In genomic region chr11:120212259-120212888, GRCh38 we compare ENCODE assay signal across 8 cellular contexts. TPM values are rescaled to one million over a fixed set of nuclear protein-coding genes. Genes with fewer than 3 reads are reported as not detected.
DNase-seq lines count a peak whose midpoint lies in the region; ATAC-seq, FAIRE-seq and TF ChIP-seq lines count a peak whose summit lies in the region.

No MANE protein-coding gene starts in this region.

- no peaks in the 10 kb centered on the region for H3K9me1 ChIP-seq in K562 (ENCODE audit: control insufficient read depth, insufficient read depth, low read length)

- FAIRE-seq in K562 (lab: Jason Lieb, UNC): no peak

- POLR2A ChIA-PET in K562 (lab: Yijun Ruan, JAX): interaction anchor here (0.5 to 1.1 kb wide), 5 partner anchors 16 to 127 kb away, joined by 3 to 8 read pairs (median 4); no protein-coding TSS in a partner anchor
- POLR2A ChIA-PET in activated CD4-positive, alpha-beta memory T cell treated with anti-CD3 and anti-CD28 coated beads for 36 hours (lab: Charles Lee): no interaction called here

- ATAC-seq in K562 (peak; percentile 6; the same call in 1 of the 3 replicates), GM21619 (IDR thresholded peaks at IDR 0.05; ENCODE audit: unreplicated experiment) (no peak), GM18520 (IDR thresholded peaks at IDR 0.05; ENCODE audit: unreplicated experiment) (no peak)

- H3K27me3 Mint-ChIP-seq in activated CD4-positive, alpha-beta memory T cell treated with anti-CD3 and anti-CD28 coated beads for 36 hours: peaks cover 27% of the 10 kb centered on the region

- no peaks in the 10 kb centered on the region for H3K9me3 Mint-ChIP-seq in activated CD4-positive, alpha-beta memory T cell treated with anti-CD3 and anti-CD28 coated beads for 36 hours

- H3K27ac Mint-ChIP-seq in activated CD4-positive, alpha-beta memory T cell treated with anti-CD3 and anti-CD28 coated beads for 36 hours: no peak overlapping the region

- TF ChIP-seq CTCF in K562 (IDR thresholded peaks at IDR 0.05 in 2 of 3, conservative IDR thresholded peaks at IDR 0.05 in 1 of 3; ENCODE audit: insufficient read depth in 2 of 3, low read depth in 1 of 3, low read length in 3 of 3): no peak
- no peak for TF ChIP-seq CTCF in kidney epithelial cell (IDR thresholded peaks at IDR 0.05; ENCODE audit: insufficient read depth, low read length, poor library complexity, severe bottlenecking)

- no peak overlapping the region for H3K4me3 ChIP-seq in K562
- H3K4me3 ChIP-seq in kidney epithelial cell (ENCODE audit: low read depth, low read length): peak overlapping the region; percentile 20
- H3K4me3 ChIP-seq in stomach smooth muscle (ENCODE audit: low read length in 2 of 2): peak overlapping the region; percentile 34 to 68

- H3K27ac ChIP-seq in K562 (ENCODE audit: extremely low read depth, low read depth, low read length): no peak overlapping the region
- H3K27ac ChIP-seq in stomach smooth muscle (ENCODE audit: low read length): peak overlapping the region; percentile 24

- no peak for TF ChIP-seq EP300 in K562 (IDR thresholded peaks at IDR 0.05; ENCODE audit: low read length)

- H3K4me3 Mint-ChIP-seq in activated CD4-positive, alpha-beta memory T cell treated with anti-CD3 and anti-CD28 coated beads for 36 hours: no peak overlapping the region

- H3K4me2 ChIP-seq in K562 (ENCODE audit: insufficient read depth, low read length): 0 out of 2 replicates have a peak overlapping the region, but pooled peaks have one; percentile 13

- intact Hi-C loops in K562 (cut with micrococcal nuclease): loop anchor here (10.0 kb wide), 1 partner anchor 858 kb away; no protein-coding TSS in a partner anchor
- intact Hi-C loops in activated CD4-positive, alpha-beta memory T cell treated with anti-CD3 and anti-CD28 coated beads for 36 hours (cut with micrococcal nuclease): no loop called here

- no peak for TF ChIP-seq RAD21 in K562 (CRISPR knock-in tag; conservative IDR thresholded peaks at IDR 0.05 in 1 of 2, IDR thresholded peaks at IDR 0.05 in 1 of 2)

- in situ Hi-C loops in K562 (cut with MboI): no loop called here

- H3K4me1 ChIP-seq in K562 (replicated peaks in 1 of 2; ENCODE audit: control insufficient read depth in 2 of 2, insufficient read depth in 2 of 2, low read length in 2 of 2) (peaks cover 21 to 32% of the 10 kb centered on the region in 2 experiments; a peak in 4 of 5 replicates), stomach smooth muscle (ENCODE audit: control insufficient read depth, insufficient read depth, low read length) (peaks cover 53% of the 10 kb centered on the region)

- 40% methylated on average over 9 of the region's 14 CpGs for WGBS in K562 (ENCODE audit: insufficient coverage, low coverage, missing lambda C conversion rate)

- H3K36me3 Mint-ChIP-seq in activated CD4-positive, alpha-beta memory T cell treated with anti-CD3 and anti-CD28 coated beads for 36 hours: no peaks in the 10 kb centered on the region

- H3K36me3 ChIP-seq in K562 (ENCODE audit: control insufficient read depth, insufficient read depth, low read length): 0 out of 3 replicates have a peak, but pooled peaks cover 3% of the 10 kb centered on the region
- H3K36me3 ChIP-seq in kidney epithelial cell (ENCODE audit: control insufficient read depth, insufficient read depth, low read length): peaks cover 1% of the 10 kb centered on the region
- no peaks in the 10 kb centered on the region for H3K36me3 ChIP-seq in stomach smooth muscle (ENCODE audit: control insufficient read depth in 2 of 2, insufficient read depth in 2 of 2, low read length in 2 of 2)

- peaks cover 11% of the 10 kb centered on the region for H3K4me1 Mint-ChIP-seq in activated CD4-positive, alpha-beta memory T cell treated with anti-CD3 and anti-CD28 coated beads for 36 hours (ENCODE audit: low read depth)

- TF ChIP-seq POLR2A in K562 (conservative IDR thresholded peaks at IDR 0.05): no peak

- H3K9ac ChIP-seq in K562 (ENCODE audit: insufficient read depth in 1 of 2, low read depth in 2 of 2, low read length in 2 of 2) (peak overlapping the region in 1 of 2 experiments; percentile 0; a peak in 2 of 4 replicates), stomach smooth muscle (ENCODE audit: low read length in 2 of 2) (peak overlapping the region; percentile 51 to 54)

- H4K20me1 ChIP-seq in K562 (replicated peaks; ENCODE audit: control insufficient read depth, insufficient read depth, low read length): peaks cover 3% of the 10 kb centered on the region; the same call in 1 of the 2 replicates

- H3K27me3 ChIP-seq in K562 (ENCODE audit: control insufficient read depth in 2 of 2, insufficient read depth in 2 of 2, low read length in 2 of 2) (peaks cover 0 to 7% of the 10 kb centered on the region in 2 experiments; a peak in 1 of 5 replicates), kidney epithelial cell (ENCODE audit: control insufficient read depth, insufficient read depth, low read length) (no peaks in the 10 kb centered on the region), stomach smooth muscle (ENCODE audit: control insufficient read depth in 1 of 2, insufficient read depth in 2 of 2, low read length in 2 of 2) (peaks cover 0 to 3% of the 10 kb centered on the region in 2 donors)

- BruUV-seq in K562 (replicated peaks; lab: Mats Ljungman, UMichigan): TSS peak; percentile 50

- CTCF ChIA-PET in K562 (lab: Yijun Ruan, JAX; ENCODE audit: low intra/inter-chr PET ratio): no interaction called here
- CTCF ChIA-PET in activated CD4-positive, alpha-beta memory T cell treated with anti-CD3 and anti-CD28 coated beads for 36 hours (lab: Charles Lee): interaction anchor here (0.7 to 1.0 kb wide), 3 partner anchors 19 to 123 kb away, joined by 3 read pairs; no protein-coding TSS in a partner anchor

- peaks cover 4% of the 10 kb centered on the region; the same call in 1 of the 3 replicates for H3K79me2 ChIP-seq in K562 (ENCODE audit: control insufficient read depth, insufficient read depth, low read length)

- peak; percentile 59 for DNase-seq in HT1080 (ENCODE audit: low read depth)
- peak; percentile 17 to 40 (median 32) for DNase-seq in K562 (ENCODE audit: extremely low read depth in 1 of 4, low spot score in 3 of 4)
- no peak for DNase-seq in kidney epithelial cell (ENCODE audit: low read depth)
- no peak for DNase-seq in SHP77 (lab: John Stamatoyannopoulos, UW)
- no peak for DNase-seq in activated CD4-positive, alpha-beta memory T cell treated with anti-CD3 and anti-CD28 coated beads for 36 hours

- no peak overlapping the region for H2AFZ ChIP-seq in K562 (ENCODE audit: low read depth, low read length)

- no peaks in the 10 kb centered on the region for H3K9me3 ChIP-seq in K562 (replicated peaks; ENCODE audit: control insufficient read depth, insufficient read depth, low read depth, low read length)
- no peaks in the 10 kb centered on the region for H3K9me3 ChIP-seq in stomach smooth muscle (ENCODE audit: control insufficient read depth in 2 of 2, low read length in 2 of 2)

RNA-seq across cellular contexts. Expression of gene OAF, which starts 1.5 kb away (rescaled TPM):
- 190 and 227 TPM in 2 replicates for total RNA-seq in HT1080 (2014; rRNA removed; shearing (Covaris generic))
- 127 and 136 TPM in 2 replicates for polyA plus RNA-seq in HT1080 (2015; cell fraction: cytosol; rRNA removed)
- 64.4 and 66.9 TPM in 2 replicates for polyA plus RNA-seq in HT1080 (2015; cell fraction: nucleus; rRNA removed)
- 6.8 and 14.7 TPM in 2 replicates for total RNA-seq in K562 (2011; cell fraction: chromatin; rRNA removed; ENCODE audit: low replicate concordance)
- total RNA-seq in K562 (2011; cell fraction: nucleolus; rRNA removed): 12.0 and 19.3 TPM in 2 replicates
- 12.0 and 15.3 TPM in 2 replicates for total RNA-seq in K562 (2011; cell fraction: nucleoplasm; rRNA removed)
- total RNA-seq in K562 (2014; rRNA removed) (13.8 and 19.8 TPM in 2 replicates), K562 (2014; rRNA removed; fragmentation: Illumina TruSeq; extraction: Trizol) (4.1 and 6.3 TPM in 2 replicates), K562 (2015; rRNA removed; fragmentation: Illumina TruSeq; extraction: Trizol) (7.5 and 8.3 TPM in 2 replicates), K562 (2021) (20.8 and 21.6 TPM in 2 replicates), kidney epithelial cell (45.2 and 45.5 TPM in 2 replicates)
- polyA plus RNA-seq in K562 (2011; rRNA removed) (5.7 and 9.5 TPM in 2 replicates), K562 (2014; fragmentation: Illumina TruSeq; extraction: Trizol) (11.7 and 12.0 TPM in 2 replicates), K562 (2014; fragmentation: Nextera tagmentation; extraction: Ambion mirVana) (1 to 10 TPM; 1.1 to 1.4 TPM), K562 (2014; rRNA removed) (14.5 and 17.3 TPM in 2 replicates)
- 11.5 and 20.7 TPM in 2 replicates for polyA plus RNA-seq in K562 (2011; cell fraction: cytosol; rRNA removed)
- polyA plus RNA-seq in K562 (2011; cell fraction: nucleus; rRNA removed): 5.5 and 8.3 TPM in 2 replicates
- 8.4 and 16.9 TPM in 2 replicates for polyA plus RNA-seq in K562 (2012)
- 2.8 and 3.0 TPM in 2 replicates for polyA minus RNA-seq in K562 (2011; rRNA and poly(A)+ RNA removed)
- 6.1 and 8.7 TPM in 2 replicates for polyA minus RNA-seq in K562 (2011; cell fraction: cytosol; rRNA and poly(A)+ RNA removed)
- 3.4 and 4.4 TPM in 2 replicates for polyA minus RNA-seq in K562 (2011; cell fraction: nucleus; rRNA and poly(A)+ RNA removed)
- total RNA-seq in activated CD4-positive, alpha-beta memory T cell treated with anti-CD3 and anti-CD28 coated beads for 36 hours: 1 to 10 TPM in 1 of 2 experiments, under 1 TPM in 1; 0.90 to 1.2 TPM

RNA-seq across cellular contexts. Expression of gene POU2F3, which starts 27.6 kb away (rescaled TPM):
- total RNA-seq in HT1080 (2014; rRNA removed; shearing (Covaris generic)): 0.33 TPM in 1 of 2 replicates, not detected in the other
- polyA plus RNA-seq in HT1080 (2015; cell fraction: cytosol; rRNA removed): 0.23 and 0.33 TPM in 2 replicates
- polyA plus RNA-seq in HT1080 (2015; cell fraction: nucleus; rRNA removed): 0.09 TPM in 1 of 2 replicates, not detected in the other
- not detected in 2 replicates for total RNA-seq in K562 (2011; cell fraction: chromatin; rRNA removed; ENCODE audit: low replicate concordance)
- total RNA-seq in K562 (2011; cell fraction: nucleolus; rRNA removed): not detected in 2 replicates
- not detected in 2 replicates for total RNA-seq in K562 (2011; cell fraction: nucleoplasm; rRNA removed)
- total RNA-seq in K562 (2014; rRNA removed) (not detected in 2 replicates), K562 (2014; rRNA removed; fragmentation: Illumina TruSeq; extraction: Trizol) (not detected in 2 replicates), K562 (2015; rRNA removed; fragmentation: Illumina TruSeq; extraction: Trizol) (not detected in 2 replicates), K562 (2021) (not detected in 2 replicates), kidney epithelial cell (0.14 and 1.1 TPM in 2 replicates)
- polyA plus RNA-seq in K562 (2011; rRNA removed) (not detected in 2 replicates), K562 (2014; fragmentation: Illumina TruSeq; extraction: Trizol) (not detected in 2 replicates), K562 (2014; fragmentation: Nextera tagmentation; extraction: Ambion mirVana) (not detected), K562 (2014; rRNA removed) (not detected in 2 replicates)
- not detected in 2 replicates for polyA plus RNA-seq in K562 (2011; cell fraction: cytosol; rRNA removed)
- polyA plus RNA-seq in K562 (2011; cell fraction: nucleus; rRNA removed): not detected in 2 replicates
- polyA plus RNA-seq in K562 (2012): not detected in 2 replicates
- not detected in 2 replicates for polyA minus RNA-seq in K562 (2011; rRNA and poly(A)+ RNA removed)
- polyA minus RNA-seq in K562 (2011; cell fraction: cytosol; rRNA and poly(A)+ RNA removed): not detected in 2 replicates
- not detected in 2 replicates for polyA minus RNA-seq in K562 (2011; cell fraction: nucleus; rRNA and poly(A)+ RNA removed)
- not detected for total RNA-seq in activated CD4-positive, alpha-beta memory T cell treated with anti-CD3 and anti-CD28 coated beads for 36 hours

Comparison
In these comparisons a context has a peak if more than half of its experiments do, and no peak if none do; other contexts are left out.
1. DNase-seq: peak in HT1080 (single experiment) and K562 (4 of 4); none in kidney epithelial cell (single experiment), SHP77 (0 of 2) and activated CD4-positive, alpha-beta memory T cell treated with anti-CD3 and anti-CD28 coated beads for 36 hours (single experiment).